27 cellular contexts compared by ENCODE assay signal in genomic region chr6:136421537-136422158, GRCh38.
"Had no signal": no experiment of that assay in that cellular context is flagged by ENCODE, and none has a peak within 500 bp of the region (broad histone marks: within the 10 kb centered on the region; RNA-seq: fewer than 3 reads in every experiment).

No MANE protein-coding gene starts in this region.

- H3K9me3 ChIP-seq: heart left ventricle, testis, vagina had no signal

- H3K4me1 Mint-ChIP-seq: central memory CD8-positive, alpha-beta T cell; nephron had no signal

- H3K4me1 ChIP-seq: heart left ventricle, testis, vagina had no signal

- H3K36me3 Mint-ChIP-seq: activated naive CD4-positive, alpha-beta T cell treated with anti-CD3 and anti-CD28 coated beads, Interleukin-2, amount 50 U/mL, for 72 hours had no signal

- H3K36me3 ChIP-seq: heart left ventricle, vagina had no signal

- H3K27ac Mint-ChIP-seq: activated naive CD4-positive, alpha-beta T cell treated with anti-CD3 and anti-CD28 coated beads, Interleukin-2, amount 50 U/mL, for 72 hours; activated T-cell treated with anti-CD3 and anti-CD28 coated beads, Interleukin-2, amount 50 U/mL, for 72 hours; T-helper 1 cell treated with Interleukin-12 subunit alpha and Interleukin-12 subunit beta and Interleukin-4 antibody, amounts not matched to agents 30 μg/mL and 1 μg/mL, for 36 hours; type B pancreatic cell had no signal

- FAIRE-seq: bronchial epithelial cell, colon, TTC549 had no signal

- H3K27me3 ChIP-seq: testis, vagina had no signal

- H3K27ac ChIP-seq: heart left ventricle, testis, vagina, VCaP had no signal

- H3K4me3 ChIP-seq: heart left ventricle, testis, vagina had no signal

- ATAC-seq: activated naive CD4-positive, alpha-beta T cell treated with anti-CD3 and anti-CD28 coated beads, Interleukin-2, amount 50 U/mL, for 72 hours; activated T-cell treated with anti-CD3 and anti-CD28 coated beads, Interleukin-2, amount 50 U/mL, for 72 hours; esophagus mucosa; heart left ventricle; left ventricle myocardium superior; right cardiac atrium had no signal

- DNase-seq: activated CD4-positive, alpha-beta T cell treated with anti-CD3 and anti-CD28 coated beads for 4 hours; activated CD4-positive, alpha-beta T cell treated with anti-CD3 and anti-CD28 coated beads, Interleukin-2, amount 50 U/mL, for 4 hours; activated naive CD4-positive, alpha-beta T cell; activated T-cell treated with anti-CD3 and anti-CD28 coated beads for 4 hours; activated T-cell treated with anti-CD3 and anti-CD28 coated beads, Interleukin-2, amount 50 U/mL, for 72 hours; anterior cingulate cortex; foreskin fibroblast; heart left ventricle; left ventricle myocardium superior; posterior cingulate gyrus; right cardiac atrium; stimulated activated CD4-positive, alpha-beta T cell treated with anti-CD3 and anti-CD28 coated beads, Interleukin-15, amount 100 ng/mL, for 24 hours; stimulated activated CD4-positive, alpha-beta T cell treated with anti-CD3 and anti-CD28 coated beads, Interleukin-2, amount 100 ng/mL, for 24 hours; stimulated activated naive CD4-positive, alpha-beta T cell; T-helper 9 cell; testis had no signal

- H3K27me3 Mint-ChIP-seq: type B pancreatic cell had no signal

- H3K4me3 Mint-ChIP-seq: activated T-cell treated with anti-CD3 and anti-CD28 coated beads, Interleukin-2, amount 50 U/mL, for 72 hours; central memory CD8-positive, alpha-beta T cell; nephron; T-helper 1 cell treated with Interleukin-12 subunit alpha and Interleukin-12 subunit beta and Interleukin-4 antibody, amounts not matched to agents 30 μg/mL and 1 μg/mL, for 36 hours; type B pancreatic cell had no signal

- H3K9me3 Mint-ChIP-seq: activated naive CD4-positive, alpha-beta T cell treated with anti-CD3 and anti-CD28 coated beads, Interleukin-2, amount 50 U/mL, for 72 hours; activated T-cell treated with anti-CD3 and anti-CD28 coated beads, Interleukin-2, amount 50 U/mL, for 72 hours; central memory CD8-positive, alpha-beta T cell; nephron; T-helper 1 cell treated with Interleukin-12 subunit alpha and Interleukin-12 subunit beta and Interleukin-4 antibody, amounts not matched to agents 30 μg/mL and 1 μg/mL, for 36 hours; type B pancreatic cell had no signal
